ENCODE assay signal across 24 cellular contexts in the genomic region with DNA sequence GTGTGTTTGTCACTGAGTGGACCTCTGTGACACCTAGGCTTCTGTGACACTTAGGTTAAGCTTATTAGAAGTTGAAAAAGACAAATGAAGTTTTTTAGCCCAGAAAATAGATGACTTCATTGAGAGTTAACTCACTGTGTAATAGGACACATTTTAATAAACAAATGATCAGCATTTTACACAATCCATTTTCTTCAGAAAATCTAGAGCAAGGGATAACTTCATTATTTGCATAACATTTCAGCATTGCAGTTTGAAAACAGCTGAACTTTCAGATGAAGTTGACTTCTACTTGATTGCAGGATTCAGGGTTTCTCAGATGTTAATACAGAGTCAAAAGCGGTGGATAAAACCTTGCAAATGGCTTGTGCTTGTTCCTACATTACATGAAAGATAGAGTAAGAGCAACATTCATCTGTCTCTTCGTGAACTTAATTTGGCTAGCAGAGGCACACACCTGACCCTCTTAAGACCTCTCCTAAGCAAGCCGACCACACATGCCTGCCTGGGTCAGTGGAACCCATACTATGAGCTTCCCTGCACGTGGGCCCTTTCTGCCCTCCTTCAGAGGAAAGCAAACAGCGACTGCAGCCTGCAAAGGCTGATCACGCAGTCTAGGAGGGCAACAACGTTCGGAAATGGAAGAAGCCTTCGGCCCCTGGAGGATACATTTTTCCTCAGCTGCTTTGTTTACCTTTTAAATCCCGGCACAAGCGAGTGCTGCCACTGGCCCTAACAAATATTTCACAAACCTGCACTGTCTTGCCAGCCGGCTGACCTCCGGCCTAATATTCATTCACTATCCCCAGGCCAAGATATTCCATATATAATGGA. TPM values are rescaled to one million over a fixed set of nuclear protein-coding genes. Genes with fewer than 3 reads are reported as not detected.
DNase-seq lines count a peak whose midpoint lies in the region; ATAC-seq and TF ChIP-seq lines count a peak whose summit lies in the region.
"Had no signal": no experiment of that assay in that cellular context is flagged by ENCODE, and none has a peak within 500 bp of the region (broad histone marks: within the 10 kb centered on the region; RNA-seq: fewer than 3 reads in every experiment).

No MANE protein-coding gene starts in this region.

- TSS peak; percentile 20 for BruUV-seq in MCF 10A (replicated peaks; lab: Mats Ljungman, UMichigan)

- peak overlapping the region; percentile 59 for H3K27ac Mint-ChIP-seq in MCF 10A (ENCODE audit: low read depth, unreplicated experiment)
- H3K27ac Mint-ChIP-seq in endodermal cell, result no peak overlapping the region
- peak overlapping the region; percentile 37 for H3K27ac Mint-ChIP-seq in type B pancreatic cell
- H3K27ac Mint-ChIP-seq: activated CD4-positive, alpha-beta T cell treated with anti-CD3 and anti-CD28 coated beads, Interleukin-2, amount 10 ng/mL, durations not matched to agents 24 days and 14 days; activated T-helper 17 cell treated with anti-CD3 and anti-CD28 coated beads, Interleukin-2, amount 50 U/mL, for 72 hours; B cell had no signal

- peak overlapping the region in 1 of 2 donors; percentile 50 for H3K27ac ChIP-seq in breast epithelium
- peak overlapping the region; percentile 54 for H3K27ac ChIP-seq in endodermal cell (ENCODE audit: low read depth, low read length)
- peak overlapping the region; percentile 12 for H3K27ac ChIP-seq in muscle layer of colon (ENCODE audit: low read depth, low read length)
- H3K27ac ChIP-seq: KMS-11, left ventricle myocardium inferior had no signal

- no peaks in the 10 kb centered on the region for H3K27me3 ChIP-seq in breast epithelium
- no peaks in the 10 kb centered on the region for H3K27me3 ChIP-seq in endodermal cell (ENCODE audit: control insufficient read depth, insufficient read depth, low read length, poor library complexity, severe bottlenecking)
- H3K27me3 ChIP-seq in muscle layer of colon (ENCODE audit: control insufficient read depth in 1 of 2, insufficient read depth in 2 of 2, low read length in 2 of 2), result no peaks in the 10 kb centered on the region

- H3K4me3 ChIP-seq in breast epithelium, result no peak overlapping the region
- H3K4me3 ChIP-seq in endodermal cell (ENCODE audit: low read length), result no peak overlapping the region
- no peak overlapping the region for H3K4me3 ChIP-seq in muscle layer of colon (ENCODE audit: low read depth in 1 of 2, low read length in 2 of 2)
- H3K4me3 ChIP-seq: left ventricle myocardium inferior, mucosa of descending colon had no signal

- H3K9me3 ChIP-seq in breast epithelium (no peaks in the 10 kb centered on the region), endodermal cell (ENCODE audit: control insufficient read depth, low read length) (no peaks in the 10 kb centered on the region), muscle layer of colon (ENCODE audit: low read length) (no peaks in the 10 kb centered on the region)
- H3K9me3 ChIP-seq: left ventricle myocardium inferior, mucosa of descending colon had no signal

- TF ChIP-seq POLR2A in breast epithelium (IDR thresholded peaks at IDR 0.05), result no peak

- H3K27me3 Mint-ChIP-seq in MCF 10A (ENCODE audit: insufficient read depth, unreplicated experiment) (no peaks in the 10 kb centered on the region), endodermal cell (ENCODE audit: insufficient read depth) (no peaks in the 10 kb centered on the region), type B pancreatic cell (no peaks in the 10 kb centered on the region)
- H3K27me3 Mint-ChIP-seq: activated CD4-positive, alpha-beta T cell treated with anti-CD3 and anti-CD28 coated beads, Interleukin-2, amount 10 ng/mL, durations not matched to agents 24 days and 14 days; activated T-helper 17 cell treated with anti-CD3 and anti-CD28 coated beads, Interleukin-2, amount 50 U/mL, for 72 hours; B cell had no signal

- H3K36me3 ChIP-seq in breast epithelium, result no peaks in the 10 kb centered on the region
- H3K36me3 ChIP-seq in endodermal cell (ENCODE audit: control insufficient read depth, insufficient read depth, low read length), result peaks cover 9% of the 10 kb centered on the region
- peaks cover 37% of the 10 kb centered on the region for H3K36me3 ChIP-seq in muscle layer of colon (ENCODE audit: insufficient read depth, low read length)

- H3K4me3 Mint-ChIP-seq in MCF 10A (ENCODE audit: unreplicated experiment) (no peak overlapping the region), endodermal cell (no peak overlapping the region), type B pancreatic cell (no peak overlapping the region)
- H3K4me3 Mint-ChIP-seq: activated CD4-positive, alpha-beta T cell treated with anti-CD3 and anti-CD28 coated beads, Interleukin-2, amount 10 ng/mL, durations not matched to agents 24 days and 14 days; activated T-helper 17 cell treated with anti-CD3 and anti-CD28 coated beads, Interleukin-2, amount 50 U/mL, for 72 hours; B cell; immature natural killer cell had no signal

- no peak for TF ChIP-seq CTCF in MCF 10A (IDR thresholded peaks at IDR 0.05; ENCODE audit: unreplicated experiment)
- TF ChIP-seq CTCF in breast epithelium (IDR thresholded peaks at IDR 0.05), result no peak
- TF ChIP-seq CTCF in endodermal cell (conservative IDR thresholded peaks at IDR 0.05), result no peak
- TF ChIP-seq CTCF in type B pancreatic cell (conservative IDR thresholded peaks at IDR 0.05), result no peak

- H3K36me3 Mint-ChIP-seq in MCF 10A (ENCODE audit: insufficient read depth, unreplicated experiment) (peaks cover 76% of the 10 kb centered on the region), endodermal cell (ENCODE audit: low read depth) (peaks cover 5% of the 10 kb centered on the region), type B pancreatic cell (peaks cover 20% of the 10 kb centered on the region)

- H3K9ac ChIP-seq in endodermal cell (ENCODE audit: extremely low read depth, low read length, poor library complexity, severe bottlenecking) (no peak overlapping the region), muscle layer of colon (ENCODE audit: low read length) (no peak overlapping the region)
- H3K9ac ChIP-seq: KMS-11 had no signal

- H3K4me1 ChIP-seq in breast epithelium (peaks cover 0 to 3% of the 10 kb centered on the region in 2 donors), endodermal cell (ENCODE audit: control insufficient read depth, insufficient read depth, low read length) (no peaks in the 10 kb centered on the region), muscle layer of colon (ENCODE audit: insufficient read depth, low read length) (peaks cover 19% of the 10 kb centered on the region)

- intact Hi-C loops in MCF 10A (cut with micrococcal nuclease) (no loop called here), breast epithelium (cut with DNase I; ENCODE audit: low total_unique reads) (no loop called here)

- WGBS in endodermal cell (ENCODE audit: insufficient coverage in 1 of 2, insufficient read length in 1 of 2), 2 experiments, result 84 to 91% methylated on average over 8 to 13 of the region's 13 CpGs

- POLR2A ChIA-PET in MCF 10A (lab: Yijun Ruan, JAX), result interaction anchor here (0.7 to 2.7 kb wide), 3 partner anchors 11 to 76 kb away, joined by 3 to 17 read pairs (median 3); partner anchors contain the start of genes CPSF3 and ITGB1BP1

- CTCF ChIA-PET in MCF 10A (lab: Yijun Ruan, JAX), result interaction anchor here (0.6 kb wide), 1 partner anchor 1429 kb away, joined by 3 read pairs; no protein-coding TSS in a partner anchor

- peaks cover 9% of the 10 kb centered on the region for H3K4me1 Mint-ChIP-seq in MCF 10A (ENCODE audit: insufficient read depth, unreplicated experiment)
- peaks cover 6% of the 10 kb centered on the region for H3K4me1 Mint-ChIP-seq in endodermal cell
- peaks cover 11% of the 10 kb centered on the region for H3K4me1 Mint-ChIP-seq in type B pancreatic cell (ENCODE audit: unreplicated experiment)
- H3K4me1 Mint-ChIP-seq: activated T-helper 17 cell treated with anti-CD3 and anti-CD28 coated beads, Interleukin-2, amount 50 U/mL, for 72 hours; B cell; immature natural killer cell had no signal

- no peak for DNase-seq in MCF 10A (ENCODE audit: unreplicated experiment)
- no peak for DNase-seq in breast epithelium (ENCODE audit: low spot score in 2 of 2)
- no peak for DNase-seq in endodermal cell
- no peak for DNase-seq in type B pancreatic cell (ENCODE audit: extremely low spot score, unreplicated experiment)
- DNase-seq in cerebellar cortex (ENCODE audit: low spot score), result no peak
- no peak for DNase-seq in NCI-H2029 (lab: John Stamatoyannopoulos, UW)
- DNase-seq: activated CD4-positive, alpha-beta T cell treated with anti-CD3 and anti-CD28 coated beads, Interleukin-2, amount 10 ng/mL, durations not matched to agents 24 days and 14 days; COR-L47; cortex of kidney; DMS79 treated with DMSO at 0.1 percent for 48 hours; immature natural killer cell; left ventricle myocardium inferior; mucosa of descending colon; NCI-H2171 treated with DMSO at 0.1 percent for 48 hours; NCI-H748 treated with DMSO at 0.1 percent for 48 hours; SHP77 treated with DMSO at 0.1 percent for 48 hours; stimulated activated CD4-positive, alpha-beta T cell treated with anti-CD3 and anti-CD28 coated beads, Interleukin-4, amount 100 ng/mL, for 24 hours; stimulated activated naive CD4-positive, alpha-beta T cell treated with Interleukin-2 at 50 U/mL for 16 hours; trophoblast cell had no signal

- no peak for ATAC-seq in GM19463 (IDR thresholded peaks at IDR 0.05; ENCODE audit: unreplicated experiment)
- ATAC-seq: activated T-helper 17 cell treated with anti-CD3 and anti-CD28 coated beads, Interleukin-2, amount 50 U/mL, for 72 hours; mucosa of descending colon had no signal

- no peaks in the 10 kb centered on the region for H3K9me3 Mint-ChIP-seq in MCF 10A (ENCODE audit: unreplicated experiment)
- no peaks in the 10 kb centered on the region for H3K9me3 Mint-ChIP-seq in endodermal cell
- no peaks in the 10 kb centered on the region for H3K9me3 Mint-ChIP-seq in type B pancreatic cell
- H3K9me3 Mint-ChIP-seq: activated CD4-positive, alpha-beta T cell treated with anti-CD3 and anti-CD28 coated beads, Interleukin-2, amount 10 ng/mL, durations not matched to agents 24 days and 14 days; activated T-helper 17 cell treated with anti-CD3 and anti-CD28 coated beads, Interleukin-2, amount 50 U/mL, for 72 hours; immature natural killer cell had no signal

RNA-seq across cellular contexts. Expression of gene ITGB1BP1, which starts 16.6 kb away (rescaled TPM):
- total RNA-seq in MCF 10A (2022) (124 and 125 TPM in 2 replicates), breast epithelium (100 to 1,000 TPM in 1 of 3 donors, 10 to 100 TPM in 2; 35.7 to 271 (median 63.3) TPM), endodermal cell (10 to 100 TPM; 34.9 to 58.9 TPM), type B pancreatic cell (ENCODE audit: low replicate concordance) (57.2 and 79.0 TPM in 2 replicates)
- polyA plus RNA-seq in endodermal cell (2013, experiment 1 of 2), result 42.8 TPM
- polyA plus RNA-seq in endodermal cell (2013, experiment 2 of 2), result 47.2 TPM

RNA-seq across cellular contexts. Expression of gene CPSF3, which starts 16.7 kb away (rescaled TPM):
- total RNA-seq in MCF 10A (2022) (51.0 and 51.6 TPM in 2 replicates), breast epithelium (10 to 100 TPM; 18.1 to 26.2 (median 23.1) TPM), endodermal cell (10 to 100 TPM; 75.0 to 85.2 TPM), type B pancreatic cell (ENCODE audit: low replicate concordance) (38.9 and 60.6 TPM in 2 replicates)
- polyA plus RNA-seq in endodermal cell (2013, experiment 1 of 2), result 95.0 TPM
- 83.4 TPM for polyA plus RNA-seq in endodermal cell (2013, experiment 2 of 2)
